In genomic region chr5:54329731-54330709, GRCh38 we compare ENCODE assay signal across 13 cellular contexts. TPM values are rescaled to one million over a fixed set of nuclear protein-coding genes. Genes with fewer than 3 reads are reported as not detected.
DNase-seq lines count a peak whose midpoint lies in the region; ATAC-seq and TF ChIP-seq lines count a peak whose summit lies in the region.
"Had no signal": no experiment of that assay in that cellular context is flagged by ENCODE, and none has a peak within 500 bp of the region (broad histone marks: within the 10 kb centered on the region; RNA-seq: fewer than 3 reads in every experiment).

No MANE protein-coding gene starts in this region.

- H3K36me3 ChIP-seq in endodermal cell (ENCODE audit: control insufficient read depth, insufficient read depth, low read length) (no peaks in the 10 kb centered on the region), trophoblast cell (ENCODE audit: control insufficient read depth in 1 of 2, insufficient read depth in 2 of 2, low read length in 2 of 2) (no peaks in the 10 kb centered on the region)

- H4K12ac ChIP-seq in trophoblast cell (ENCODE audit: low read depth, low read length) = no peak overlapping the region

- DNase-seq in DMS 273 (lab: John Stamatoyannopoulos, UW; ENCODE audit: unreplicated experiment) (peak; percentile 49), DMS 273 treated with DMSO at 0.1 percent for 48 hours (lab: John Stamatoyannopoulos, UW) (no peak), NCI-H774 (lab: John Stamatoyannopoulos, UW) (peak; percentile 9), endodermal cell (no peak), trophoblast cell (peak; percentile 85 to 97), anterior cingulate cortex (lab: John Stamatoyannopoulos, UW) (no peak), Ammon's horn (ENCODE audit: low spot score) (no peak)
- DNase-seq: effector memory CD8-positive, alpha-beta T cell; NCI-H446; retina had no signal

- H3K27me3 ChIP-seq in endodermal cell (ENCODE audit: control insufficient read depth, insufficient read depth, low read length, poor library complexity, severe bottlenecking) = no peaks in the 10 kb centered on the region
- H3K27me3 ChIP-seq in trophoblast cell (ENCODE audit: insufficient read depth, low read length) = no peaks in the 10 kb centered on the region

- no peak for ATAC-seq in GM19397 (IDR thresholded peaks at IDR 0.05; ENCODE audit: unreplicated experiment)
- ATAC-seq: activated T-helper 17 cell treated with anti-CD3 and anti-CD28 coated beads, Interleukin-2, amount 50 U/mL, for 72 hours; effector memory CD8-positive, alpha-beta T cell had no signal

- no peak overlapping the region for H3K14ac ChIP-seq in trophoblast cell (ENCODE audit: low read length)

- no peaks in the 10 kb centered on the region for H3K9me3 ChIP-seq in endodermal cell (ENCODE audit: control insufficient read depth, low read length)
- H3K9me3 ChIP-seq in trophoblast cell (ENCODE audit: insufficient read depth, low read depth, low read length) = peaks cover 7% of the 10 kb centered on the region

- WGBS in endodermal cell (ENCODE audit: insufficient coverage in 1 of 2, insufficient read length in 1 of 2), 2 experiments = 84 to 91% methylated on average over 3 to 4 of the region's 4 CpGs
- no CpG with 5 or more reads among the region's 4 CpGs for WGBS in trophoblast cell (ENCODE audit: extremely low coverage, insufficient coverage, insufficient read length)

- no peak overlapping the region for H4K8ac ChIP-seq in trophoblast cell (ENCODE audit: low read depth, low read length)

- H3K9ac ChIP-seq in endodermal cell (ENCODE audit: extremely low read depth, low read length, poor library complexity, severe bottlenecking) (no peak overlapping the region), trophoblast cell (ENCODE audit: low read length) (no peak overlapping the region)

- H3K4me1 ChIP-seq in endodermal cell (ENCODE audit: control insufficient read depth, insufficient read depth, low read length) (no peaks in the 10 kb centered on the region), trophoblast cell (ENCODE audit: control insufficient read depth in 1 of 2, insufficient read depth in 2 of 2, low read length in 2 of 2) (peaks cover 5 to 8% of the 10 kb centered on the region in 2 experiments)

- peaks cover 12% of the 10 kb centered on the region for H3K4me1 Mint-ChIP-seq in endodermal cell

- no peak overlapping the region for H3K4ac ChIP-seq in trophoblast cell (ENCODE audit: low read depth, low read length)

- no peak overlapping the region for H2AK5ac ChIP-seq in trophoblast cell (ENCODE audit: low read length)

- H3K79me1 ChIP-seq in trophoblast cell (ENCODE audit: low read length) = peaks cover 3% of the 10 kb centered on the region

- no peak overlapping the region for H2BK12ac ChIP-seq in trophoblast cell (ENCODE audit: low read length)

- no peaks in the 10 kb centered on the region for H3K79me2 ChIP-seq in trophoblast cell (ENCODE audit: control insufficient read depth, insufficient read depth, low read length, poor library complexity)

- peak overlapping the region; percentile 18 for H3K4me2 ChIP-seq in trophoblast cell (ENCODE audit: low read length)

- H2AFZ ChIP-seq in trophoblast cell (ENCODE audit: insufficient read depth, low read length, poor library complexity) = no peak overlapping the region

- H3K4me3 Mint-ChIP-seq in endodermal cell = no peak overlapping the region
- H3K4me3 Mint-ChIP-seq: activated T-helper 17 cell treated with anti-CD3 and anti-CD28 coated beads, Interleukin-2, amount 50 U/mL, for 72 hours; effector memory CD8-positive, alpha-beta T cell had no signal

- no peak overlapping the region for H3K27ac Mint-ChIP-seq in endodermal cell
- H3K27ac Mint-ChIP-seq: activated T-helper 17 cell treated with anti-CD3 and anti-CD28 coated beads, Interleukin-2, amount 50 U/mL, for 72 hours; effector memory CD8-positive, alpha-beta T cell had no signal

- H3K36me3 Mint-ChIP-seq in endodermal cell (ENCODE audit: low read depth) = no peaks in the 10 kb centered on the region

- peaks cover 3% of the 10 kb centered on the region for H3K27me3 Mint-ChIP-seq in endodermal cell (ENCODE audit: insufficient read depth)

- H3K4me3 ChIP-seq in endodermal cell (ENCODE audit: low read length) (no peak overlapping the region), trophoblast cell (ENCODE audit: low read depth, low read length) (no peak overlapping the region)

- H2BK5ac ChIP-seq in trophoblast cell (ENCODE audit: low read depth, low read length, poor library complexity) = no peak overlapping the region

- no peaks in the 10 kb centered on the region for H3K9me3 Mint-ChIP-seq in endodermal cell

- H4K91ac ChIP-seq in trophoblast cell (ENCODE audit: low read depth, low read length) = no peak overlapping the region

- H2BK120ac ChIP-seq in trophoblast cell (ENCODE audit: insufficient read depth, low read length, poor library complexity) = peak overlapping the region; percentile 25

- H3K27ac ChIP-seq in endodermal cell (ENCODE audit: low read depth, low read length) (no peak overlapping the region), trophoblast cell (ENCODE audit: low read depth, low read length) (peak overlapping the region; percentile 36)
- H3K27ac ChIP-seq: 22Rv1 had no signal

- no peak overlapping the region for H3K23ac ChIP-seq in trophoblast cell (ENCODE audit: low read length)

- peak; percentile 32 for TF ChIP-seq CTCF in endodermal cell (conservative IDR thresholded peaks at IDR 0.05)

- H3K18ac ChIP-seq in trophoblast cell (ENCODE audit: low read length) = no peak overlapping the region

RNA-seq across cellular contexts. Expression of gene ARL15, which starts 19.6 kb away (rescaled TPM):
- 10 to 100 TPM; 23.3 to 24.0 TPM for total RNA-seq in endodermal cell
- 24.2 TPM for polyA plus RNA-seq in endodermal cell (2013, experiment 1 of 2)
- polyA plus RNA-seq in endodermal cell (2013, experiment 2 of 2) = 19.3 TPM
- 21.9 and 22.3 TPM in 2 replicates for polyA plus RNA-seq in trophoblast cell (2013)

Comparison
In these comparisons a context has a peak if more than half of its experiments do, and no peak if none do; other contexts are left out.
1. DNase-seq: peak in DMS 273 (single experiment), NCI-H774 (single experiment) and trophoblast cell (2 of 2); none in DMS 273 treated with DMSO at 0.1 percent for 48 hours (single experiment), endodermal cell (single experiment), anterior cingulate cortex (0 of 58) and Ammon's horn (single experiment).